ENCODE assay signal across 27 cellular contexts in genomic region chr20:19004975-19005374, GRCh38.
"Had no signal": no experiment of that assay in that cellular context is flagged by ENCODE, and none has a peak within 500 bp of the region (broad histone marks: within the 10 kb centered on the region; RNA-seq: fewer than 3 reads in every experiment).

No MANE protein-coding gene starts in this region.

- H3K27ac Mint-ChIP-seq: natural killer cell treated with Interleukin-12 subunit alpha and Interleukin-12 subunit beta and Interleukin-15 and Interleukin-18, amount 100 ng/mL, for 72 hours; nephron progenitor cell; progenitor cell of endocrine pancreas; stimulated activated effector memory CD8-positive, alpha-beta T cell treated with anti-CD3 and anti-CD28 coated beads, Interleukin-12 subunit alpha, Interleukin-12 subunit beta, amount 100 ng/mL, for 72 hours; stimulated activated naive B cell treated with anti-CD40 and anti-IgM and Interleukin-4, amounts not matched to agents 10 μg/mL and 1 μg/mL and 100 μg/mL, for 72 hours; stimulated activated naive CD8-positive, alpha-beta T cell treated with anti-CD3 and anti-CD28 coated beads, Interleukin-15, Interleukin-2, amounts not matched to agents 100 ng/mL and 50 ng/mL, for 24 hours; type B pancreatic cell had no signal

- H3K4me3 Mint-ChIP-seq: naive thymus-derived CD8-positive, alpha-beta T cell; natural killer cell treated with Interleukin-12 subunit alpha and Interleukin-12 subunit beta and Interleukin-15 and Interleukin-18, amount 100 ng/mL, for 72 hours; nephron progenitor cell; neural crest cell; stimulated activated effector memory CD8-positive, alpha-beta T cell treated with anti-CD3 and anti-CD28 coated beads, Interleukin-12 subunit alpha, Interleukin-12 subunit beta, amount 100 ng/mL, for 72 hours; stimulated activated naive B cell treated with anti-CD40 and anti-IgM and Interleukin-4, amounts not matched to agents 10 μg/mL and 1 μg/mL and 100 μg/mL, for 72 hours; stimulated activated naive CD8-positive, alpha-beta T cell treated with anti-CD3 and anti-CD28 coated beads, Interleukin-15, Interleukin-2, amounts not matched to agents 100 ng/mL and 50 ng/mL, for 24 hours; type B pancreatic cell had no signal

- H3K27ac ChIP-seq: neutrophil, pancreas, psoas muscle, right lobe of liver, sigmoid colon, stomach, tibial artery, transverse colon, upper lobe of right lung, uterus had no signal

- H3K9me3 ChIP-seq: neutrophil, pancreas, psoas muscle, right lobe of liver, sigmoid colon, stomach, tibial artery, transverse colon, upper lobe of right lung, uterus had no signal

- H3K4me1 ChIP-seq: pancreas, psoas muscle, sigmoid colon, stomach, tibial artery, transverse colon, upper lobe of right lung, uterus had no signal

- DNase-seq: naive thymus-derived CD8-positive, alpha-beta T cell; nephron progenitor cell; nucleus accumbens; pancreas; psoas muscle; right cardiac atrium; right lobe of liver; sigmoid colon; small intestine; stimulated activated CD4-positive, alpha-beta T cell treated with anti-CD3 and anti-CD28 coated beads, Interleukin-15, amount 100 ng/mL, for 24 hours; stimulated activated CD4-positive, alpha-beta T cell treated with anti-CD3 and anti-CD28 coated beads, Interleukin-2, amount 100 ng/mL, for 24 hours; stimulated activated CD4-positive, alpha-beta T cell treated with anti-CD3 and anti-CD28 coated beads, Interleukin-2, amount 100 ng/mL, for 48 hours; stimulated activated CD4-positive, alpha-beta T cell treated with anti-CD3 and anti-CD28 coated beads, Interleukin-4, amount 100 ng/mL, for 24 hours; stimulated activated naive B cell treated with anti-CD40 and anti-IgM and Interleukin-4, amounts not matched to agents 10 μg/mL and 1 μg/mL and 100 μg/mL, for 72 hours; stimulated activated naive CD4-positive, alpha-beta T cell treated with Interleukin-2 at 50 U/mL for 16 hours; stomach; tibial artery; transverse colon; upper lobe of right lung; uterus had no signal

- H3K36me3 Mint-ChIP-seq: naive thymus-derived CD8-positive, alpha-beta T cell; natural killer cell treated with Interleukin-12 subunit alpha and Interleukin-12 subunit beta and Interleukin-15 and Interleukin-18, amount 100 ng/mL, for 72 hours; stimulated activated effector memory CD8-positive, alpha-beta T cell treated with anti-CD3 and anti-CD28 coated beads, Interleukin-12 subunit alpha, Interleukin-12 subunit beta, amount 100 ng/mL, for 72 hours; stimulated activated naive B cell treated with anti-CD40 and anti-IgM and Interleukin-4, amounts not matched to agents 10 μg/mL and 1 μg/mL and 100 μg/mL, for 72 hours; type B pancreatic cell had no signal

- H3K4me1 Mint-ChIP-seq: naive thymus-derived CD8-positive, alpha-beta T cell; nephron progenitor cell; neural crest cell; stimulated activated effector memory CD8-positive, alpha-beta T cell treated with anti-CD3 and anti-CD28 coated beads, Interleukin-12 subunit alpha, Interleukin-12 subunit beta, amount 100 ng/mL, for 72 hours; stimulated activated naive B cell treated with anti-CD40 and anti-IgM and Interleukin-4, amounts not matched to agents 10 μg/mL and 1 μg/mL and 100 μg/mL, for 72 hours had no signal

- H3K4me3 ChIP-seq: pancreas, psoas muscle, right lobe of liver, sigmoid colon, stomach, tibial artery, transverse colon, upper lobe of right lung, uterus had no signal

- H3K36me3 ChIP-seq: neutrophil, pancreas, right lobe of liver, sigmoid colon, stomach, tibial artery, transverse colon, upper lobe of right lung, uterus had no signal

- H3K9me3 Mint-ChIP-seq: naive thymus-derived CD8-positive, alpha-beta T cell; natural killer cell treated with Interleukin-12 subunit alpha and Interleukin-12 subunit beta and Interleukin-15 and Interleukin-18, amount 100 ng/mL, for 72 hours; nephron progenitor cell; neural crest cell; stimulated activated effector memory CD8-positive, alpha-beta T cell treated with anti-CD3 and anti-CD28 coated beads, Interleukin-12 subunit alpha, Interleukin-12 subunit beta, amount 100 ng/mL, for 72 hours; stimulated activated naive B cell treated with anti-CD40 and anti-IgM and Interleukin-4, amounts not matched to agents 10 μg/mL and 1 μg/mL and 100 μg/mL, for 72 hours; stimulated activated naive CD8-positive, alpha-beta T cell treated with anti-CD3 and anti-CD28 coated beads, Interleukin-15, Interleukin-2, amounts not matched to agents 100 ng/mL and 50 ng/mL, for 24 hours; type B pancreatic cell had no signal

- FAIRE-seq: pancreas, small intestine had no signal

- H3K27me3 ChIP-seq: neutrophil, pancreas, right lobe of liver, sigmoid colon, stomach, tibial artery, transverse colon, upper lobe of right lung, uterus had no signal
